ENCODE assay signal across 30 cellular contexts in the genomic region with DNA sequence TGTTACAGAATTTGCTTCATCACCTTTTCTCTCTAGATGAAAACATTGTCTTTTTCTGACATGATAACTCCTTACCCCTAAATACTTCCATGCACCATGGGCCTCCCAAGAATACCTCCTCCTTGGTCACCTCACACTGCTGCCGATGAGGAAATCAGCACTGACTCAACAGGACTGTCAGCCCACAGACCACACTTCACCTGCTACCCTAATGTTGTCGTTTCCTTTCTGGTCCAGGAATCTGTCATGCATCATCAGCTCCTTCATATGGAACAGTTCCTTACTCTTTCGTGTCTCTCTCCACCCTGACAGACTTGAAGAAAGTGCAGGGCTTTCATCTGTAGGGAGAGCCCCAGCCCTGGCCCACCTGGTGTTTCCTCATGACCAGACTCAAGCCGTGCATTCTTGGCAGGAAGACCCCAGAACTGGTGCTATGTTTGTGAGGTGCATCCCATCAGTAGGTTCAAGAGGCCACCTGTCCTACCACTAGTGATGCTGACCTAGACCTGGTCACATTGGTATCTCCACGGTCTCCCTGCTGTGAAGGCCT. TPM values are rescaled to one million over a fixed set of nuclear protein-coding genes. Genes with fewer than 3 reads are reported as not detected.
A peak's percentile ranks its signal among the peaks of the same experiment; 100 is the strongest.
DNase-seq lines count a peak whose midpoint lies in the region; ATAC-seq, FAIRE-seq and TF ChIP-seq lines count a peak whose summit lies in the region.
"Had no signal": no experiment of that assay in that cellular context is flagged by ENCODE, and none has a peak within 500 bp of the region (broad histone marks: within the 10 kb centered on the region; RNA-seq: fewer than 3 reads in every experiment).

No MANE protein-coding gene starts in this region.

- H3K9me3 Mint-ChIP-seq in natural killer cell treated with Interleukin-12 subunit alpha and Interleukin-12 subunit beta and Interleukin-15 and Interleukin-18, amount 100 ng/mL, for 72 hours, result no peaks in the 10 kb centered on the region
- no peaks in the 10 kb centered on the region for H3K9me3 Mint-ChIP-seq in natural killer cell
- H3K9me3 Mint-ChIP-seq: activated T-helper 1 cell treated with anti-CD3 and anti-CD28 coated beads, Interleukin-12 subunit alpha, Interleukin-12 subunit beta, Interleukin-2, Interleukin-4 antibody, amounts not matched to agents 30 ng/mL and 10 ng/mL and 1 ng/mL, durations not matched to agents 14 hours and 24 hours and 36 hours; central memory CD8-positive, alpha-beta T cell; dendritic cell treated with granulocyte-macrophage colony-stimulating factor and Interleukin-4, amounts not matched to agents 40 ng/mL and 50 ng/mL, for 4 days; mesothelial cell of epicardium; naive thymus-derived CD8-positive, alpha-beta T cell; T-cell had no signal

- no peaks in the 10 kb centered on the region for H4K20me1 ChIP-seq in keratinocyte (ENCODE audit: control insufficient read depth, extremely low read depth, insufficient read depth, low read length)

- peaks cover 0 to 16% of the 10 kb centered on the region in 2 donors for H3K27me3 Mint-ChIP-seq in natural killer cell treated with Interleukin-12 subunit alpha and Interleukin-12 subunit beta and Interleukin-15 and Interleukin-18, amount 100 ng/mL, for 72 hours
- peaks cover 7% of the 10 kb centered on the region in 2 donors for H3K27me3 Mint-ChIP-seq in natural killer cell (ENCODE audit: low read depth in 2 of 2)
- H3K27me3 Mint-ChIP-seq: central memory CD8-positive, alpha-beta T cell; naive thymus-derived CD8-positive, alpha-beta T cell; T-cell had no signal

- no peak overlapping the region for H3K4me3 ChIP-seq in keratinocyte (ENCODE audit: control insufficient read depth in 2 of 3, extremely low read depth in 1 of 3, insufficient read depth in 2 of 3, low read depth in 1 of 3, low read length in 3 of 3)
- H3K4me3 ChIP-seq in lower lobe of right lung, result no peak overlapping the region
- H3K4me3 ChIP-seq in small intestine (ENCODE audit: low read depth in 1 of 2, low read length in 2 of 2), result no peak overlapping the region
- H3K4me3 ChIP-seq: ascending aorta, left lung had no signal

- WGBS in small intestine, 3 donors, result 86 to 90% (median 87%) methylated on average over 5 of the region's 5 CpGs

- TF ChIP-seq CTCF in natural killer cell (IDR thresholded peaks at IDR 0.05), result no peak
- no peak for TF ChIP-seq CTCF in keratinocyte (optimal IDR thresholded peaks at IDR 0.05 in 1 of 3, IDR thresholded peaks at IDR 0.05 in 1 of 3, conservative IDR thresholded peaks at IDR 0.05 in 1 of 3; ENCODE audit: extremely low read depth in 1 of 3, insufficient read depth in 2 of 3, low read length in 3 of 3)
- no peak for TF ChIP-seq CTCF in lower lobe of right lung (IDR thresholded peaks at IDR 0.05)

- peaks cover 18% of the 10 kb centered on the region for H3K4me1 ChIP-seq in keratinocyte (ENCODE audit: control insufficient read depth, extremely low read depth, insufficient read depth, low read length)
- H3K4me1 ChIP-seq in lower lobe of right lung, result no peaks in the 10 kb centered on the region
- H3K4me1 ChIP-seq in small intestine (ENCODE audit: control insufficient read depth in 2 of 2, insufficient read depth in 1 of 2, low read depth in 1 of 2, low read length in 1 of 2), result peaks cover 0 to 1% of the 10 kb centered on the region in 2 donors
- H3K4me1 ChIP-seq: ascending aorta, left lung had no signal

- H3K36me3 ChIP-seq in keratinocyte (ENCODE audit: control insufficient read depth in 2 of 2, extremely low read depth in 1 of 2, insufficient read depth in 2 of 2, low read length in 2 of 2) (peaks cover 0 to 5% of the 10 kb centered on the region in 2 experiments), lower lobe of right lung (no peaks in the 10 kb centered on the region), small intestine (ENCODE audit: control insufficient read depth in 2 of 2, insufficient read depth in 2 of 2, low read length in 2 of 2) (no peaks in the 10 kb centered on the region)
- H3K36me3 ChIP-seq: ascending aorta, left lung had no signal

- peaks cover 7 to 9% of the 10 kb centered on the region in 2 donors for H3K4me1 Mint-ChIP-seq in natural killer cell treated with Interleukin-12 subunit alpha and Interleukin-12 subunit beta and Interleukin-15 and Interleukin-18, amount 100 ng/mL, for 72 hours (ENCODE audit: low read depth in 2 of 2)
- H3K4me1 Mint-ChIP-seq in natural killer cell, result peaks cover 0 to 11% of the 10 kb centered on the region in 2 donors

- H3K27ac Mint-ChIP-seq in natural killer cell treated with Interleukin-12 subunit alpha and Interleukin-12 subunit beta and Interleukin-15 and Interleukin-18, amount 100 ng/mL, for 72 hours, result no peak overlapping the region
- H3K27ac Mint-ChIP-seq in natural killer cell, result peak overlapping the region in 1 of 2 donors; percentile 39
- H3K27ac Mint-ChIP-seq: activated T-helper 1 cell treated with anti-CD3 and anti-CD28 coated beads, Interleukin-12 subunit alpha, Interleukin-12 subunit beta, Interleukin-2, Interleukin-4 antibody, amounts not matched to agents 30 ng/mL and 10 ng/mL and 1 ng/mL, durations not matched to agents 14 hours and 24 hours and 36 hours; B cell; dendritic cell treated with granulocyte-macrophage colony-stimulating factor and Interleukin-4, amounts not matched to agents 40 ng/mL and 50 ng/mL, for 4 days; mesothelial cell of epicardium; T-cell had no signal

- no peak overlapping the region for H3K4me3 Mint-ChIP-seq in natural killer cell treated with Interleukin-12 subunit alpha and Interleukin-12 subunit beta and Interleukin-15 and Interleukin-18, amount 100 ng/mL, for 72 hours
- H3K4me3 Mint-ChIP-seq in natural killer cell, result no peak overlapping the region
- H3K4me3 Mint-ChIP-seq: activated T-helper 1 cell treated with anti-CD3 and anti-CD28 coated beads, Interleukin-12 subunit alpha, Interleukin-12 subunit beta, Interleukin-2, Interleukin-4 antibody, amounts not matched to agents 30 ng/mL and 10 ng/mL and 1 ng/mL, durations not matched to agents 14 hours and 24 hours and 36 hours; B cell; central memory CD8-positive, alpha-beta T cell; dendritic cell treated with granulocyte-macrophage colony-stimulating factor and Interleukin-4, amounts not matched to agents 40 ng/mL and 50 ng/mL, for 4 days; mesothelial cell of epicardium; naive thymus-derived CD8-positive, alpha-beta T cell; T-cell had no signal

- peak; percentile 15 for DNase-seq in natural killer cell treated with Interleukin-12 subunit alpha and Interleukin-12 subunit beta and Interleukin-15 and Interleukin-18, amount 100 ng/mL, for 72 hours (ENCODE audit: low spot score)
- DNase-seq in natural killer cell (no peak), RPMI7951 (ENCODE audit: low read depth) (peak; percentile 17), keratinocyte (ENCODE audit: low read depth, low spot score) (no peak), NCI-H345 treated with DMSO at 0.1 percent for 48 hours (lab: John Stamatoyannopoulos, UW; ENCODE audit: unreplicated experiment) (no peak), lower lobe of right lung (no peak), small intestine (no peak), COR-L47 (lab: John Stamatoyannopoulos, UW) (no peak)
- DNase-seq: activated CD4-positive, alpha-beta T cell treated with anti-CD3 and anti-CD28 coated beads, Interleukin-2, amount 50 U/mL, for 48 hours; activated naive CD4-positive, alpha-beta T cell treated with anti-CD3 and anti-CD28 coated beads, Interleukin-2, amount 50 U/mL, for 16 hours; DMS79; GOT3; left lung; naive thymus-derived CD8-positive, alpha-beta T cell; NCI-H1105; NCI-H187 treated with DMSO at 0.1 percent for 48 hours; NCI-H2171 treated with DMSO at 0.1 percent for 48 hours; NCI-H524 treated with DMSO at 0.1 percent for 48 hours; stimulated activated CD4-positive, alpha-beta T cell treated with anti-CD3 and anti-CD28 coated beads, Interleukin-4, amount 100 ng/mL, for 1 hour; T-cell; trophoblast cell had no signal

- peak; percentile 49 for FAIRE-seq in keratinocyte (lab: Jason Lieb, UNC)
- FAIRE-seq in small intestine (lab: Jason Lieb, UNC), result no peak
- FAIRE-seq: frontal cortex, HepG2 had no signal

- H2AFZ ChIP-seq in keratinocyte (ENCODE audit: control insufficient read depth, low read length), result no peak overlapping the region

- H3K79me2 ChIP-seq in keratinocyte (ENCODE audit: control insufficient read depth, insufficient read depth, low read length), result no peaks in the 10 kb centered on the region

- no peaks in the 10 kb centered on the region for H3K27me3 ChIP-seq in keratinocyte (ENCODE audit: control insufficient read depth, extremely low read depth, insufficient read depth, low read length)
- no peaks in the 10 kb centered on the region for H3K27me3 ChIP-seq in lower lobe of right lung (ENCODE audit: low read depth)
- H3K27me3 ChIP-seq in small intestine (ENCODE audit: control insufficient read depth in 2 of 2, insufficient read depth in 2 of 2, low read length in 2 of 2), result no peaks in the 10 kb centered on the region
- H3K27me3 ChIP-seq: ascending aorta, left lung had no signal

- no peaks in the 10 kb centered on the region for H3K9me1 ChIP-seq in keratinocyte (ENCODE audit: control insufficient read depth, extremely low read depth, insufficient read depth, low read length)

- H3K27ac ChIP-seq in keratinocyte (ENCODE audit: control insufficient read depth, insufficient read depth, low read length), result no peak overlapping the region
- H3K27ac ChIP-seq in lower lobe of right lung, result no peak overlapping the region
- H3K27ac ChIP-seq in small intestine (ENCODE audit: low read depth in 1 of 2, low read length in 1 of 2), result no peak overlapping the region
- H3K27ac ChIP-seq: ascending aorta, left lung, RWPE1 had no signal

- no peak overlapping the region for H3K4me2 ChIP-seq in keratinocyte (ENCODE audit: control insufficient read depth, extremely low read depth, insufficient read depth, low read depth, low read length)

- no peak overlapping the region for H3K9ac ChIP-seq in keratinocyte (ENCODE audit: control insufficient read depth, extremely low read depth, insufficient read depth, low read length)

- intact Hi-C loops in natural killer cell (cut with micrococcal nuclease) (no loop called here), lower lobe of right lung (cut with DNase I) (no loop called here)

- dilution Hi-C loops in keratinocyte (cut with MboI; ENCODE audit: extremely low pct_ligation_motif_present, low sequenced_read_pairs), result no loop called here

- no peaks in the 10 kb centered on the region for H3K36me3 Mint-ChIP-seq in natural killer cell treated with Interleukin-12 subunit alpha and Interleukin-12 subunit beta and Interleukin-15 and Interleukin-18, amount 100 ng/mL, for 72 hours
- no peaks in the 10 kb centered on the region for H3K36me3 Mint-ChIP-seq in natural killer cell

- H3K9me3 ChIP-seq in keratinocyte (ENCODE audit: control insufficient read depth, low read depth, low read length), result no peaks in the 10 kb centered on the region
- H3K9me3 ChIP-seq in lower lobe of right lung, result no peaks in the 10 kb centered on the region
- H3K9me3 ChIP-seq in small intestine (ENCODE audit: control insufficient read depth, low read depth), result no peaks in the 10 kb centered on the region
- H3K9me3 ChIP-seq: ascending aorta, left lung had no signal

- no peak for ATAC-seq in natural killer cell treated with Interleukin-12 subunit alpha and Interleukin-12 subunit beta and Interleukin-15 and Interleukin-18, amount 100 ng/mL, for 72 hours
- ATAC-seq in natural killer cell (no peak), lower lobe of right lung (no peak)
- ATAC-seq: HepG2; left lung; naive thymus-derived CD8-positive, alpha-beta T cell; T-cell had no signal

RNA-seq across cellular contexts. Expression of gene PLXNA1, which starts 41.1 kb away (rescaled TPM):
- total RNA-seq in natural killer cell treated with Interleukin-12 subunit alpha and Interleukin-12 subunit beta and Interleukin-15 and Interleukin-18, amount 100 ng/mL, for 72 hours, result 1 to 10 TPM; 3.4 to 7.9 TPM
- total RNA-seq in natural killer cell, result 1 to 10 TPM; 2.5 to 4.3 (median 2.8) TPM
- 44.0 and 60.2 TPM in 2 replicates for total RNA-seq in RPMI7951 (2014; rRNA removed; shearing (Covaris generic))
- polyA plus RNA-seq in keratinocyte, result 38.4 to 61.2 TPM (median 55.7 TPM) in 3 replicates
- polyA plus RNA-seq in keratinocyte (2011; ENCODE audit: low read depth), result 19.4 TPM
- 12.7 and 21.0 TPM in 2 replicates for polyA plus RNA-seq in keratinocyte (2011; cell fraction: cytosol; rRNA removed)
- 125 and 160 TPM in 2 replicates for polyA plus RNA-seq in keratinocyte (2011; cell fraction: nucleus; rRNA removed)
- polyA plus RNA-seq in keratinocyte (2012; ENCODE audit: low replicate concordance), result 14.8 and 74.0 TPM in 2 replicates
- 150 to 269 TPM (median 153 TPM) in 3 replicates for polyA minus RNA-seq in keratinocyte
- polyA minus RNA-seq in keratinocyte (2011; cell fraction: cytosol; rRNA and poly(A)+ RNA removed), result 70.6 TPM
- polyA minus RNA-seq in keratinocyte (2011; cell fraction: nucleus; rRNA and poly(A)+ RNA removed), result 237 and 238 TPM in 2 replicates
- 48.1 TPM for total RNA-seq in lower lobe of right lung
- 1 to 10 TPM; 1.4 to 8.0 (median 4.7) TPM for polyA plus RNA-seq in small intestine

Comparison
In these comparisons a context has a peak if more than half of its experiments do, and no peak if none do; other contexts are left out.
1. DNase-seq: peak in natural killer cell treated with Interleukin-12 subunit alpha and Interleukin-12 subunit beta and Interleukin-15 and Interleukin-18, amount 100 ng/mL, for 72 hours (single experiment) and RPMI7951 (single experiment); none in natural killer cell (single experiment), keratinocyte (single experiment), NCI-H345 treated with DMSO at 0.1 percent for 48 hours (single experiment), lower lobe of right lung (single experiment), small intestine (single experiment) and COR-L47 (single experiment).